ENCODE assay signal across 10 cellular contexts in the genomic region with DNA sequence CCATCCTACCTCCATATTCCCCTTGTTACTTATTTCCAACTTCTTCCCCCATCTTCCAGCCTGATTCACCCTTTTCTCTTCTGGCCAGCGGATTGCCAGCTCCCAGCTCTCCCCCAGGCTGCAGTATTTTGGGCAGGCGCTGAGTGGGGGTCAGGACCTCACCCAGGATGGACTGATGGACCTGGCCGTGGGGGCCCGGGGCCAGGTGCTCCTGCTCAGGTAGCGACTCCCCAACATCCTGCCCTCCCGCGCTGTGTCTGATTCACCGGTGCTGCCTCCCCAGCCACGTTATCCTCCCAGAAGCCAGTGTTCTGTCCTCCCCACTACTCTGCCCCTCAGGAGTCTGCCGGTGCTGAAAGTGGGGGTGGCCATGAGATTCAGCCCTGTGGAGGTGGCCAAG. TPM values are rescaled to one million over a fixed set of nuclear protein-coding genes. Genes with fewer than 3 reads are reported as not detected.
"Had no signal": no experiment of that assay in that cellular context is flagged by ENCODE, and none has a peak within 500 bp of the region (broad histone marks: within the 10 kb centered on the region; RNA-seq: fewer than 3 reads in every experiment).

No MANE protein-coding gene starts in this region.

- H3K9me3 ChIP-seq: HAP-1 had no signal

- H3K4me3 ChIP-seq: GM23248, HAP-1 had no signal

- H3K27ac ChIP-seq: GM23248 had no signal

- H3K9me3 Mint-ChIP-seq: HFFc6 had no signal

- H3K4me1 ChIP-seq: HAP-1 had no signal

- H2AFZ ChIP-seq: GM23248 had no signal

- H3K4me3 Mint-ChIP-seq: HFFc6, IgD-negative memory B cell had no signal

- H3K27ac Mint-ChIP-seq: HFFc6 had no signal

- H3K9ac ChIP-seq: GM23248 had no signal

- H3K36me3 ChIP-seq: HAP-1 had no signal

- H3K36me3 Mint-ChIP-seq: IgD-negative memory B cell had no signal

- DNase-seq: GM23248, GOT3, H7, HFFc6, KBM-7 had no signal

- ATAC-seq: HCT116 had no signal

RNA-seq across cellular contexts. Expression of gene COX6A2, which starts 15.4 kb away (rescaled TPM):
- total RNA-seq: GM23248, H4, H7, HFFc6, HT-29 had no signal
- polyA plus RNA-seq: GM23248, IgD-negative memory B cell had no signal

RNA-seq across cellular contexts. Expression of gene ITGAD, which starts 19.6 kb away (rescaled TPM):
- total RNA-seq: GM23248, H4, H7, HFFc6, HT-29 had no signal
- polyA plus RNA-seq: GM23248, IgD-negative memory B cell had no signal

RNA-seq across cellular contexts. Expression of gene ZNF843, which starts 29.8 kb away (rescaled TPM):
- total RNA-seq: HT-29 had no signal
- polyA plus RNA-seq: IgD-negative memory B cell had no signal

RNA-seq across cellular contexts. Expression of gene ITGAX, which starts 57.8 kb away (rescaled TPM):
- total RNA-seq: GM23248, HFFc6 had no signal
- polyA plus RNA-seq: GM23248 had no signal
